Comparison of ENCODE assay signal across 8 cellular contexts in the genomic region with DNA sequence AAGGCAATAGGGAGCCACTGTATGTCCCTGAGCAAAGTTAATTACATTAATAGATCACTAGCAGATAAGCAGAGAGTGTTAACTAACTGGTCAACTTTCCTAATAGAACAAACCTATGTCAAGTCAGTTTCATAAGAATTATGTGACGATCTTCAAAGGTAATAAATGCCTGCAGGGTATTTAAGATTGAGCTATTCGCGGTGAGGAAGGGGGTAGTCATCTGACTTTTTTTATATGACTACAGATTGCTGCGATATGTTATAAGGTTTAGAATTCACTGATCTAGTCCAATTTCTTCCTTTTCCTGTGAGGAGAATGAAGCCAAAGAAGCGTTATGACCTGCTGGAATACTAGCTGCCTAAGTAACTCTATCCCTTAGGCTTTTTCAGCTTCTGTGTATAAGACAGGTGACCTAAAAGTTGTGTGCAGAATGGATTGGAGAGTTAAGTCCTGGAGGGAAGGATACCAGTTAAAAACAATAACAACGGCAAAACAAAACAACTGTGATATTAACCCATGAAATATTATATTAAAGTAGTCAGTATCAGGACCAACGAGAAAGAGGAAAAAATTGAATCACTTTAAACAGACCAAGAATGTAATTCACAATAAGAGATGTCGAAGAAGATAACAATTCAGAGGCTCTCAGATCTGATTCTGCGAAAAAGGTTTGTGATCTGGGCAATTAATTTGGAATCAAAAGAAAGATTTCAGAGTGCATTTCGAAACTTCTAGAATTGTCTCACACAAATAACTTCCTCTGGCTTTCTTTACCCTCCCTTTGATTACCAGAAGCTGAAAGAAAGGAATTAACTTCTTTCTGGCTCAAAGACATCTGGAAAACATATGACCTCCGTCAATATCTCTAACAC. TPM values are rescaled to one million over a fixed set of nuclear protein-coding genes. Genes with fewer than 3 reads are reported as not detected.
A peak's percentile ranks its signal among the peaks of the same experiment; 100 is the strongest.
DNase-seq lines count a peak whose midpoint lies in the region; ATAC-seq and TF ChIP-seq lines count a peak whose summit lies in the region.

No MANE protein-coding gene starts in this region.

- H4K8ac ChIP-seq in mesendoderm (ENCODE audit: low read depth, low read length): no peak overlapping the region

- peaks cover 23 to 56% (median 45%) of the 10 kb centered on the region in 6 donors for H3K4me1 ChIP-seq in spleen
- no peaks in the 10 kb centered on the region for H3K4me1 ChIP-seq in mesendoderm (ENCODE audit: control insufficient read depth, low read depth, low read length)

- H2AFZ ChIP-seq in SU-DHL-6 (ENCODE audit: low read depth, low read length, severe bottlenecking): no peak overlapping the region

- H3K9me3 ChIP-seq in SU-DHL-6 (ENCODE audit: insufficient read depth, low read length) (no peaks in the 10 kb centered on the region), spleen (peaks cover 0 to 22% (median 18%) of the 10 kb centered on the region in 8 donors)

- no peaks in the 10 kb centered on the region for H3K9me2 ChIP-seq in SU-DHL-6 (replicated peaks; ENCODE audit: insufficient read depth, low read length)

- TF ChIP-seq POLR2A in spleen (IDR thresholded peaks at IDR 0.05): no peak

- H3K36me3 ChIP-seq in SU-DHL-6 (ENCODE audit: low read length) (no peaks in the 10 kb centered on the region), spleen (peaks cover 0 to 28% (median 4%) of the 10 kb centered on the region in 6 donors), mesendoderm (ENCODE audit: control insufficient read depth, insufficient read depth, low read length) (no peaks in the 10 kb centered on the region)

- H3K79me2 ChIP-seq in SU-DHL-6 (ENCODE audit: insufficient read depth, low read length) (no peaks in the 10 kb centered on the region), mesendoderm (ENCODE audit: control insufficient read depth, insufficient read depth, low read length) (no peaks in the 10 kb centered on the region)

- H3K27ac ChIP-seq in SU-DHL-6 (ENCODE audit: low read depth, low read length) (no peak overlapping the region), spleen (peak overlapping the region; percentile 90 to 95 (median 91)), mesendoderm (ENCODE audit: low read depth, low read length) (no peak overlapping the region)

- 4 to 10% (median 5%) methylated on average over 11 of the region's 11 CpGs for WGBS in spleen, 5 donors
- WGBS in mesendoderm (ENCODE audit: extremely low coverage, insufficient coverage, low lambda C conversion rate): no CpG with 5 or more reads among the region's 11 CpGs

- no peak overlapping the region for H3K4ac ChIP-seq in mesendoderm (ENCODE audit: low read depth, low read length)

- H2BK120ac ChIP-seq in mesendoderm (ENCODE audit: low read depth, low read length): no peak overlapping the region

- H2AK5ac ChIP-seq in mesendoderm (ENCODE audit: low read length): no peak overlapping the region

- no peak overlapping the region for H3K23ac ChIP-seq in mesendoderm (ENCODE audit: low read length)

- H3K9ac ChIP-seq in SU-DHL-6 (ENCODE audit: low read length): no peak overlapping the region
- H3K9ac ChIP-seq in mesendoderm (ENCODE audit: low read length): no peak overlapping the region

- DNase-seq in glomerular endothelial cell (ENCODE audit: extremely low read depth, low read depth, low spot score): peak; percentile 18
- DNase-seq in spleen: no peak
- DNase-seq in mesendoderm: no peak

- H4K20me1 ChIP-seq in SU-DHL-6 (ENCODE audit: low read depth, low read length): no peaks in the 10 kb centered on the region

- no peaks in the 10 kb centered on the region for H3F3A ChIP-seq in SU-DHL-6 (ENCODE audit: insufficient read depth)

- no peak overlapping the region for H2BK15ac ChIP-seq in mesendoderm (replicated peaks; ENCODE audit: low read depth)

- no peak overlapping the region for H3K4me3 ChIP-seq in SU-DHL-6 (ENCODE audit: insufficient read depth, low read length, poor library complexity, severe bottlenecking)
- peak overlapping the region; percentile 45 to 70 (median 52) for H3K4me3 ChIP-seq in spleen
- no peak overlapping the region for H3K4me3 ChIP-seq in mesendoderm (ENCODE audit: low read length)

- H4K5ac ChIP-seq in mesendoderm (ENCODE audit: low read length): no peak overlapping the region

- H3K4me2 ChIP-seq in SU-DHL-6 (ENCODE audit: low read depth, low read length, poor library complexity, severe bottlenecking) (peak overlapping the region; percentile 16), mesendoderm (ENCODE audit: low read length) (no peak overlapping the region)

- H3K56ac ChIP-seq in mesendoderm (ENCODE audit: low read length): no peak overlapping the region

- H3K27me3 ChIP-seq in SU-DHL-6 (ENCODE audit: low read length) (no peaks in the 10 kb centered on the region), spleen (replicated peaks in 1 of 7) (no peaks in the 10 kb centered on the region), mesendoderm (ENCODE audit: insufficient read depth, low read length, poor library complexity) (no peaks in the 10 kb centered on the region)

- TF ChIP-seq CTCF in SU-DHL-6 (IDR thresholded peaks at IDR 0.05; ENCODE audit: insufficient read depth, low read length, poor library complexity, severe bottlenecking) (no peak), spleen (IDR thresholded peaks at IDR 0.05 in 8 of 11, conservative IDR thresholded peaks at IDR 0.05 in 3 of 11) (no peak)

- no peak overlapping the region for H3K18ac ChIP-seq in mesendoderm (ENCODE audit: low read length)

- intact Hi-C loops in spleen (cut with DNase I; ENCODE audit: low total_unique reads): no loop called here

- H2BK5ac ChIP-seq in mesendoderm (ENCODE audit: low read length): no peak overlapping the region

- no peaks in the 10 kb centered on the region for H3K79me1 ChIP-seq in mesendoderm (ENCODE audit: low read length)

- ATAC-seq in GM18511 (IDR thresholded peaks at IDR 0.05; ENCODE audit: unreplicated experiment) (peak; percentile 10), HG02623 (IDR thresholded peaks at IDR 0.05; ENCODE audit: unreplicated experiment) (peak; percentile 30), HG03460 (IDR thresholded peaks at IDR 0.05; ENCODE audit: unreplicated experiment) (no peak), GM19467 (IDR thresholded peaks at IDR 0.05; ENCODE audit: unreplicated experiment) (no peak)

RNA-seq across cellular contexts. Expression of gene CASP4, which starts 0.6 kb away (rescaled TPM):
- total RNA-seq in glomerular endothelial cell (159 and 1,759 TPM in 2 replicates), spleen (100 to 1,000 TPM; 112 to 309 (median 158) TPM)
- polyA plus RNA-seq in spleen: 100 to 1,000 TPM in 2 of 3 donors, 10 to 100 TPM in 1; 98.1 to 116 (median 109) TPM
- polyA plus RNA-seq in mesendoderm (2013, experiment 1 of 2): not detected
- polyA plus RNA-seq in mesendoderm (2013, experiment 2 of 2): not detected

RNA-seq across cellular contexts. Expression of gene CASP5, which starts 55.2 kb away (rescaled TPM):
- total RNA-seq in glomerular endothelial cell: not detected in 2 replicates
- 10 to 100 TPM in 2 of 7 donors, 1 to 10 TPM in 5; 2.3 to 12.5 (median 4.9) TPM for total RNA-seq in spleen
- 1 to 10 TPM; 1.4 to 2.2 (median 2.0) TPM for polyA plus RNA-seq in spleen
- polyA plus RNA-seq in mesendoderm (2013, experiment 1 of 2): not detected
- not detected for polyA plus RNA-seq in mesendoderm (2013, experiment 2 of 2)

Comparison
In these comparisons a context has a peak if more than half of its experiments do, and no peak if none do; other contexts are left out.
1. ATAC-seq: peak in GM18511 (single experiment) and HG02623 (single experiment); none in HG03460 (single experiment) and GM19467 (single experiment).
2. H3K27ac ChIP-seq: peak in spleen (8 of 8); none in SU-DHL-6 (single experiment) and mesendoderm (single experiment).
3. H3K4me3 ChIP-seq: peak in spleen (8 of 8); none in SU-DHL-6 (single experiment) and mesendoderm (single experiment).